Comparison of ENCODE assay signal across 25 cellular contexts in the genomic region with DNA sequence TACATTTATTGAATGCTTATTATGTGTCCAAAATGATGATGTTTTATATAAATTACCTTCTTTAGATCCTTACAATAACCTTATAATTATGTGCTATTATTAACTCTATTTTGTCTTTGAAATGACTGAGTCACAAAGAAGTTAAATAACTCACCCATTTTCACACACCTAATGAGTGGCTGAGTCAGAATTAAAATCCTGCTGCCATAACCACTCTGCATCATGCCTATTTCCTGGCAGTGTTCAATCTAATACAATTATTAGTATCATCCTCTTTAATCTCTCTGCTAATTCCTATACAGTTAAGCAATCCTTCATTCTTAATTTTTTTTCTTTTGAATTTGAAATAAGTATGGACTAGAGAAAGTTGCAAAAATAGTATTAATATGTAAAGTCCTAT.
"Had no signal": no experiment of that assay in that cellular context is flagged by ENCODE, and none has a peak within 500 bp of the region (broad histone marks: within the 10 kb centered on the region; RNA-seq: fewer than 3 reads in every experiment).

No MANE protein-coding gene starts in this region.

- H3K27me3 ChIP-seq: adrenal gland had no signal

- ATAC-seq: K562 had no signal

- H3K27me3 Mint-ChIP-seq: activated CD4-positive, alpha-beta memory T cell treated with anti-CD3 and anti-CD28 coated beads for 36 hours; activated naive CD8-positive, alpha-beta T cell treated with anti-CD3 and anti-CD28 coated beads, Interleukin-2, amount 10 ng/mL, durations not matched to agents 7 days and 5 days had no signal

- DNase-seq: activated CD4-positive, alpha-beta memory T cell treated with anti-CD3 and anti-CD28 coated beads for 36 hours; activated CD4-positive, alpha-beta T cell treated with anti-CD3 and anti-CD28 coated beads, Interleukin-2, amount 10 ng/mL, durations not matched to agents 7 days and 5 days; activated CD4-positive, CD25-positive, alpha-beta regulatory T cell; activated CD8-positive, alpha-beta memory T cell treated with anti-CD3 and anti-CD28 coated beads for 24 hours; activated gamma-delta T cell treated with Interleukin-2 at 50 U/mL for 16 hours; activated naive CD4-positive, alpha-beta T cell treated with anti-CD3 and anti-CD28 coated beads, Interleukin-2, amount 50 U/mL, for 16 hours; activated naive CD8-positive, alpha-beta T cell treated with anti-CD3 and anti-CD28 coated beads, Interleukin-2, amount 10 ng/mL, durations not matched to agents 7 days and 5 days; activated T-cell treated with anti-CD3 and anti-CD28 coated beads, Interleukin-2, amount 50 U/mL, for 48 hours; adrenal gland; anterior cingulate cortex; caudate nucleus; Kasumi-1; NCI-H1048; NCI-H146; NCI-H1930; NCI-H2171; NCI-H226; NCI-H526; NK-92 treated with Interleukin-12 subunit alpha and Interleukin-12 subunit beta, amount 100 ng/mL, for 24 hours; PC-9; SIG-M5; T-helper 1 cell had no signal

- H3K4me3 Mint-ChIP-seq: activated CD4-positive, alpha-beta memory T cell treated with anti-CD3 and anti-CD28 coated beads for 36 hours; activated CD4-positive, alpha-beta T cell treated with anti-CD3 and anti-CD28 coated beads, Interleukin-2, amount 10 ng/mL, durations not matched to agents 7 days and 5 days had no signal

- H3K9me3 ChIP-seq: adrenal gland had no signal

- H3K36me3 Mint-ChIP-seq: activated CD4-positive, alpha-beta memory T cell treated with anti-CD3 and anti-CD28 coated beads for 36 hours had no signal

- H2AFZ ChIP-seq: PC-9 had no signal

- H3K36me3 ChIP-seq: adrenal gland had no signal

- H3K9me3 Mint-ChIP-seq: activated CD4-positive, alpha-beta memory T cell treated with anti-CD3 and anti-CD28 coated beads for 36 hours; activated CD4-positive, alpha-beta T cell treated with anti-CD3 and anti-CD28 coated beads, Interleukin-2, amount 10 ng/mL, durations not matched to agents 7 days and 5 days; activated T-helper 2 cell treated with anti-CD3 and anti-CD28 coated beads, Interferon-gamma antibody, Interleukin-2, Interleukin-4, amounts not matched to agents 10 μg/mL and 5 μg/mL and 100 μg/mL, durations not matched to agents 14 hours and 24 hours and 36 hours had no signal

- H3K27ac Mint-ChIP-seq: activated CD4-positive, alpha-beta memory T cell treated with anti-CD3 and anti-CD28 coated beads for 36 hours; activated CD4-positive, alpha-beta T cell treated with anti-CD3 and anti-CD28 coated beads, Interleukin-2, amount 10 ng/mL, durations not matched to agents 7 days and 5 days; activated T-helper 2 cell treated with anti-CD3 and anti-CD28 coated beads, Interferon-gamma antibody, Interleukin-2, Interleukin-4, amounts not matched to agents 10 μg/mL and 5 μg/mL and 100 μg/mL, durations not matched to agents 14 hours and 24 hours and 36 hours had no signal

- H3K27ac ChIP-seq: adrenal gland, PC-9, VCaP had no signal

- FAIRE-seq: K562 had no signal

- H3K4me2 ChIP-seq: PC-9 had no signal

- H3K4me1 ChIP-seq: adrenal gland had no signal

- H3K4me3 ChIP-seq: adrenal gland, K562, PC-9 had no signal
